ENCODE assay signal across 2 cellular contexts in genomic region chrX:37906357-37906756, GRCh38.
TF ChIP-seq lines count a peak whose summit lies in the region.

No MANE protein-coding gene starts in this region.

TF ChIP-seq in liver, 16 proteins besides CTCF, POLR2A, EP300 and RAD21:
- TF ChIP-seq ATF3 (IDR thresholded peaks at IDR 0.05) (no peak), FOXA1 (IDR thresholded peaks at IDR 0.05) (no peak), JUND (IDR thresholded peaks at IDR 0.05) (no peak), RXRA (IDR thresholded peaks at IDR 0.05) (no peak), FOXA2 (IDR thresholded peaks at IDR 0.05) (no peak), HNF4A (conservative IDR thresholded peaks at IDR 0.05) (no peak), HNF4G (IDR thresholded peaks at IDR 0.05) (no peak), YY1 (IDR thresholded peaks at IDR 0.05) (no peak), NR2F2 (IDR thresholded peaks at IDR 0.05) (no peak), ZBTB33 (IDR thresholded peaks at IDR 0.05) (no peak), MAX (IDR thresholded peaks at IDR 0.05) (no peak), GABPA (IDR thresholded peaks at IDR 0.05 in 1 of 2, conservative IDR thresholded peaks at IDR 0.05 in 1 of 2) (no peak), TAF1 (conservative IDR thresholded peaks at IDR 0.05) (no peak), REST (IDR thresholded peaks at IDR 0.05) (no peak), EGR1 (IDR thresholded peaks at IDR 0.05; ENCODE audit: low read depth in 2 of 2) (no peak), SP1 (IDR thresholded peaks at IDR 0.05) (no peak)
TF ChIP-seq in liver: peak in this region for 0.

TF ChIP-seq in HepG2, 621 proteins besides CTCF, POLR2A, EP300 and RAD21:
- TF ChIP-seq ZNF639 (CRISPR knock-in tag; conservative IDR thresholded peaks at IDR 0.05), result no peak
- TF ChIP-seq DDIT3 (CRISPR knock-in tag; IDR thresholded peaks at IDR 0.05), result no peak
- no peak for TF ChIP-seq ARID5B (CRISPR knock-in tag; IDR thresholded peaks at IDR 0.05)
- TF ChIP-seq ZNF143 (CRISPR knock-in tag; IDR thresholded peaks at IDR 0.05), result no peak
- no peak for TF ChIP-seq ZFP36 (IDR thresholded peaks at IDR 0.05; ENCODE audit: borderline replicate concordance, low read depth, low read length, partially characterized antibody)
- TF ChIP-seq PAF1 (CRISPR knock-in tag; IDR thresholded peaks at IDR 0.05), result no peak
- TF ChIP-seq HOXD1 (CRISPR knock-in tag; IDR thresholded peaks at IDR 0.05), result no peak
- TF ChIP-seq ISX (CRISPR knock-in tag; conservative IDR thresholded peaks at IDR 0.05), result no peak
- no peak for TF ChIP-seq ZNF652 (CRISPR knock-in tag; IDR thresholded peaks at IDR 0.05; ENCODE audit: borderline replicate concordance, low read depth)
- no peak for TF ChIP-seq CERS6 (CRISPR knock-in tag; IDR thresholded peaks at IDR 0.05)
- no peak for TF ChIP-seq ZNF772 (CRISPR knock-in tag; IDR thresholded peaks at IDR 0.05)
- TF ChIP-seq KDM4B (CRISPR knock-in tag; IDR thresholded peaks at IDR 0.05), result no peak
- TF ChIP-seq ZIK1 (CRISPR knock-in tag; IDR thresholded peaks at IDR 0.05; ENCODE audit: borderline replicate concordance, low read depth), result no peak
- no peak for TF ChIP-seq YY1 (IDR thresholded peaks at IDR 0.05; ENCODE audit: insufficient read depth, insufficient replicate concordance, low read depth, low read length)
- no peak for TF ChIP-seq ARNT (IDR thresholded peaks at IDR 0.05)
- no peak for TF ChIP-seq ZNF230 (CRISPR knock-in tag; IDR thresholded peaks at IDR 0.05)
- TF ChIP-seq CREB1 (IDR thresholded peaks at IDR 0.05), result no peak
- no peak for TF ChIP-seq CREB1 (CRISPR knock-in tag; IDR thresholded peaks at IDR 0.05)
- TF ChIP-seq FOXC1 (CRISPR knock-in tag; IDR thresholded peaks at IDR 0.05; ENCODE audit: borderline replicate concordance), result no peak
- no peak for TF ChIP-seq ZNF605 (CRISPR knock-in tag; IDR thresholded peaks at IDR 0.05)
- TF ChIP-seq USF2 (IDR thresholded peaks at IDR 0.05; ENCODE audit: low read depth, low read length), result no peak
- no peak for TF ChIP-seq USF2 (CRISPR knock-in tag; IDR thresholded peaks at IDR 0.05; ENCODE audit: borderline replicate concordance)
